In genomic region chr1:32394890-32395415, GRCh38 we compare ENCODE assay signal across 1 cellular context.
TF ChIP-seq lines count a peak whose summit lies in the region.

No MANE protein-coding gene starts in this region.

TF ChIP-seq in HEK293, 187 proteins besides CTCF, POLR2A, EP300 and RAD21 (continued from another document):
- TF ChIP-seq ZNF398 (tag by site-specific recombination; IDR thresholded peaks at IDR 0.05) (peak; percentile 36; the same call in 1 of the 2 replicates), ZSCAN16 (tag by site-specific recombination; IDR thresholded peaks at IDR 0.05) (no peak), ZNF629 (tag by site-specific recombination; IDR thresholded peaks at IDR 0.05) (no peak), GLIS1 (tag by site-specific recombination; IDR thresholded peaks at IDR 0.05) (no peak), ZNF114 (tag by site-specific recombination; IDR thresholded peaks at IDR 0.05) (no peak), ZNF202 (tag by site-specific recombination; IDR thresholded peaks at IDR 0.05; ENCODE audit: borderline replicate concordance) (no peak), PRDM1 (tag by site-specific recombination; IDR thresholded peaks at IDR 0.05) (0 out of 2 replicates have a peak, but pooled peaks have one; percentile 26), GFI1B (tag by site-specific recombination; IDR thresholded peaks at IDR 0.05) (no peak), ZBTB17 (tag by site-specific recombination; IDR thresholded peaks at IDR 0.05) (peak; percentile 84), ZBTB20 (tag by site-specific recombination; IDR thresholded peaks at IDR 0.05) (peak; percentile 81), MZF1 (tag by site-specific recombination; IDR thresholded peaks at IDR 0.05; ENCODE audit: borderline replicate concordance) (0 out of 2 replicates have a peak, but pooled peaks have one; percentile 12), ZNF692 (tag by site-specific recombination; IDR thresholded peaks at IDR 0.05) (no peak; the same call in 1 of the 2 replicates), ZNF341 (tag by site-specific recombination; IDR thresholded peaks at IDR 0.05; ENCODE audit: low read depth) (peak; percentile 17; the same call in 1 of the 2 replicates), ZNF19 (tag by site-specific recombination; IDR thresholded peaks at IDR 0.05; ENCODE audit: low read depth) (no peak), TCF7L2 (IDR thresholded peaks at IDR 0.05; ENCODE audit: borderline replicate concordance, low read depth, low read length) (no peak)
- TF ChIP-seq, protein P1, sequence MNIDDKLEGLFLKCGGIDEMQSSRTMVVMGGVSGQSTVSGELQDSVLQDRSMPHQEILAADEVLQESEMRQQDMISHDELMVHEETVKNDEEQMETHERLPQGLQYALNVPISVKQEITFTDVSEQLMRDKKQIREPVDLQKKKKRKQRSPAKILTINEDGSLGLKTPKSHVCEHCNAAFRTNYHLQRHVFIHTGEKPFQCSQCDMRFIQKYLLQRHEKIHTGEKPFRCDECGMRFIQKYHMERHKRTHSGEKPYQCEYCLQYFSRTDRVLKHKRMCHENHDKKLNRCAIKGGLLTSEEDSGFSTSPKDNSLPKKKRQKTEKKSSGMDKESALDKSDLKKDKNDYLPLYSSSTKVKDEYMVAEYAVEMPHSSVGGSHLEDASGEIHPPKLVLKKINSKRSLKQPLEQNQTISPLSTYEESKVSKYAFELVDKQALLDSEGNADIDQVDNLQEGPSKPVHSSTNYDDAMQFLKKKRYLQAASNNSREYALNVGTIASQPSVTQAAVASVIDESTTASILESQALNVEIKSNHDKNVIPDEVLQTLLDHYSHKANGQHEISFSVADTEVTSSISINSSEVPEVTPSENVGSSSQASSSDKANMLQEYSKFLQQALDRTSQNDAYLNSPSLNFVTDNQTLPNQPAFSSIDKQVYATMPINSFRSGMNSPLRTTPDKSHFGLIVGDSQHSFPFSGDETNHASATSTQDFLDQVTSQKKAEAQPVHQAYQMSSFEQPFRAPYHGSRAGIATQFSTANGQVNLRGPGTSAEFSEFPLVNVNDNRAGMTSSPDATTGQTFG (tag by site-specific recombination; IDR thresholded peaks at IDR 0.05; ENCODE audit: borderline replicate concordance) = no peak
